ENCODE assay signal across 8 cellular contexts in genomic region chr13:111460548-111461444, GRCh38.
DNase-seq lines count a peak whose midpoint lies in the region; ATAC-seq and TF ChIP-seq lines count a peak whose summit lies in the region.

No MANE protein-coding gene starts in this region.

- peak; percentile 10 to 31 for TF ChIP-seq CTCF in mammary epithelial cell (conservative IDR thresholded peaks at IDR 0.05 in 1 of 2, IDR thresholded peaks at IDR 0.05 in 1 of 2; ENCODE audit: extremely low read depth in 1 of 2, insufficient read depth in 1 of 2, low read depth in 1 of 2, low read length in 2 of 2)
- TF ChIP-seq CTCF in liver (IDR thresholded peaks at IDR 0.05; ENCODE audit: low read depth, low read length, missing input control) = peak; percentile 29

- H3K27ac ChIP-seq in mammary epithelial cell (ENCODE audit: insufficient read depth, low read depth, low read length) (no peak overlapping the region), liver (ENCODE audit: low read depth in 1 of 2, low read length in 2 of 2) (no peak overlapping the region)
- H3K27ac ChIP-seq in CD4-positive, alpha-beta memory T cell (ENCODE audit: low read depth, low read length) = no peak overlapping the region

- CTCF ChIA-PET in mammary epithelial cell (lab: Charles Lee; ENCODE audit: low non-redundant PET) = interaction anchor here (0.6 to 0.7 kb wide), 2 partner anchors 393 to 433 kb away, joined by 17 read pairs; no protein-coding TSS in a partner anchor
- CTCF ChIA-PET in CD4-positive, alpha-beta memory T cell (lab: Charles Lee; ENCODE audit: partially characterized antibody) = interaction anchor here (1.5 kb wide), 1 partner anchor 21 kb away, joined by 3 read pairs; no protein-coding TSS in a partner anchor

- no TSS peak for BruUV-seq in mammary epithelial cell (replicated peaks; lab: Mats Ljungman, UMichigan)

- TF ChIP-seq RAD21 in liver (IDR thresholded peaks at IDR 0.05) = peak; percentile 59 to 60

- H3K9ac ChIP-seq in mammary epithelial cell (ENCODE audit: insufficient read depth, low read length) (no peak overlapping the region), liver (ENCODE audit: low read depth in 1 of 2, low read length in 2 of 2) (no peak overlapping the region)

- H3K9me3 ChIP-seq in mammary epithelial cell (replicated peaks; ENCODE audit: insufficient read depth, low read length) (peaks cover 14% of the 10 kb centered on the region), liver (ENCODE audit: control insufficient read depth in 4 of 4, low read length in 3 of 4) (peaks cover 0 to 10% (median 1%) of the 10 kb centered on the region in 4 donors)
- H3K9me3 ChIP-seq in CD4-positive, alpha-beta memory T cell (ENCODE audit: control insufficient read depth in 1 of 2, low read length in 2 of 2) = no peaks in the 10 kb centered on the region

- H3K36me3 ChIP-seq in mammary epithelial cell (ENCODE audit: insufficient read depth, low read length) (no peaks in the 10 kb centered on the region), liver (ENCODE audit: control insufficient read depth in 4 of 4, insufficient read depth in 3 of 4, low read depth in 1 of 4, low read length in 3 of 4) (no peaks in the 10 kb centered on the region)
- no peaks in the 10 kb centered on the region for H3K36me3 ChIP-seq in CD4-positive, alpha-beta memory T cell (ENCODE audit: insufficient read depth, low read length)

- dilution Hi-C loops in mammary epithelial cell (cut with HindIII; ENCODE audit: low sequenced_read_pairs) = no loop called here

- in situ Hi-C loops in mammary epithelial cell (cut with MboI; ENCODE audit: low sequenced_read_pairs in 2 of 2) = no loop called here

- WGBS in mammary epithelial cell (ENCODE audit: low coverage, missing lambda C conversion rate) = 12% methylated on average over 13 of the region's 22 CpGs
- WGBS in liver = 51% methylated on average over 22 of the region's 22 CpGs

- H3K4me3 Mint-ChIP-seq in stimulated activated naive CD8-positive, alpha-beta T cell treated with anti-CD3 and anti-CD28 coated beads, Interleukin-15, amount 100 ng/mL, for 72 hours = no peak overlapping the region
- H3K4me3 Mint-ChIP-seq in CD4-positive, alpha-beta memory T cell = no peak overlapping the region

- H4K20me1 ChIP-seq in mammary epithelial cell (ENCODE audit: insufficient read depth, low read length) = no peaks in the 10 kb centered on the region

- peaks cover 32% of the 10 kb centered on the region for H3K27me3 Mint-ChIP-seq in stimulated activated naive CD8-positive, alpha-beta T cell treated with anti-CD3 and anti-CD28 coated beads, Interleukin-15, amount 100 ng/mL, for 72 hours
- H3K27me3 Mint-ChIP-seq in CD4-positive, alpha-beta memory T cell = peaks cover 5 to 22% of the 10 kb centered on the region in 2 donors

- H3K36me3 Mint-ChIP-seq in CD4-positive, alpha-beta memory T cell = no peaks in the 10 kb centered on the region

- peaks cover 12% of the 10 kb centered on the region for H3K4me1 Mint-ChIP-seq in stimulated activated naive CD8-positive, alpha-beta T cell treated with anti-CD3 and anti-CD28 coated beads, Interleukin-15, amount 100 ng/mL, for 72 hours
- H3K4me1 Mint-ChIP-seq in CD4-positive, alpha-beta memory T cell = peaks cover 0 to 3% (median 1%) of the 10 kb centered on the region in 4 donors

- POLR2A ChIA-PET in CD4-positive, alpha-beta memory T cell (lab: Charles Lee; ENCODE audit: partially characterized antibody) = no interaction called here

- peak overlapping the region in 1 of 2 donors; percentile 19 for H3K27ac Mint-ChIP-seq in stimulated activated naive CD8-positive, alpha-beta T cell treated with anti-CD3 and anti-CD28 coated beads, Interleukin-15, amount 100 ng/mL, for 72 hours
- H3K27ac Mint-ChIP-seq in CD4-positive, alpha-beta memory T cell = no peak overlapping the region

- H3K4me3 ChIP-seq in mammary epithelial cell (replicated peaks in 1 of 3; ENCODE audit: insufficient read depth in 1 of 3, low read depth in 2 of 3, low read length in 3 of 3) (no peak overlapping the region), liver (ENCODE audit: low read depth in 1 of 3, low read length in 3 of 3) (no peak overlapping the region)
- no peak overlapping the region for H3K4me3 ChIP-seq in CD4-positive, alpha-beta memory T cell (ENCODE audit: low read length in 2 of 2)

- peak; percentile 53 for ATAC-seq in stimulated activated naive CD8-positive, alpha-beta T cell treated with anti-CD3 and anti-CD28 coated beads, Interleukin-15, amount 100 ng/mL, for 72 hours
- no peak for ATAC-seq in stimulated activated naive CD8-positive, alpha-beta T cell treated with anti-CD3 and anti-CD28 coated beads, Interleukin-15, Interleukin-2, amounts not matched to agents 100 U/mL and 50 U/mL, for 24 hours
- ATAC-seq in GM21423 (IDR thresholded peaks at IDR 0.05; ENCODE audit: unreplicated experiment) = no peak

- H3K27me3 ChIP-seq in mammary epithelial cell (ENCODE audit: insufficient read depth, low read length) (no peaks in the 10 kb centered on the region), liver (ENCODE audit: control insufficient read depth in 4 of 4, insufficient read depth in 4 of 4, low read length in 3 of 4) (no peaks in the 10 kb centered on the region)
- no peaks in the 10 kb centered on the region for H3K27me3 ChIP-seq in CD4-positive, alpha-beta memory T cell (ENCODE audit: insufficient read depth, low read length)

- H3K9me3 Mint-ChIP-seq in stimulated activated naive CD8-positive, alpha-beta T cell treated with anti-CD3 and anti-CD28 coated beads, Interleukin-15, amount 100 ng/mL, for 72 hours = no peaks in the 10 kb centered on the region
- peaks cover 0 to 3% (median 0%) of the 10 kb centered on the region in 8 donors for H3K9me3 Mint-ChIP-seq in CD4-positive, alpha-beta memory T cell

- no peak overlapping the region for H2AFZ ChIP-seq in mammary epithelial cell (ENCODE audit: low read depth, low read length)

- intact Hi-C loops in mammary epithelial cell (cut with micrococcal nuclease) = no loop called here
- intact Hi-C loops in CD4-positive, alpha-beta memory T cell (cut with micrococcal nuclease) = no loop called here

- no peaks in the 10 kb centered on the region for H3K4me1 ChIP-seq in mammary epithelial cell (ENCODE audit: insufficient read depth, low read length)
- H3K4me1 ChIP-seq in liver (ENCODE audit: control insufficient read depth in 4 of 4, insufficient read depth in 4 of 4, low read length in 3 of 4) = no peaks in the 10 kb centered on the region
- no peaks in the 10 kb centered on the region for H3K4me1 ChIP-seq in CD4-positive, alpha-beta memory T cell (ENCODE audit: insufficient read depth, low read length)

- no peak overlapping the region for H3K4me2 ChIP-seq in mammary epithelial cell (ENCODE audit: insufficient read depth, low read depth, low read length)

- H3K79me2 ChIP-seq in mammary epithelial cell (ENCODE audit: insufficient read depth, low read length) = no peaks in the 10 kb centered on the region

- no peak for DNase-seq in stimulated activated naive CD8-positive, alpha-beta T cell treated with anti-CD3 and anti-CD28 coated beads, Interleukin-15, amount 100 ng/mL, for 72 hours
- no peak for DNase-seq in stimulated activated naive CD8-positive, alpha-beta T cell treated with anti-CD3 and anti-CD28 coated beads, Interleukin-15, Interleukin-2, amounts not matched to agents 100 U/mL and 50 U/mL, for 24 hours
- peak; percentile 22 for DNase-seq in NCI-H2196 treated with DMSO at 0.1 percent for 48 hours (lab: John Stamatoyannopoulos, UW; ENCODE audit: unreplicated experiment)
- DNase-seq in mammary epithelial cell = peak; percentile 19
- DNase-seq in CD4-positive, alpha-beta memory T cell = no peak
- DNase-seq in activated gamma-delta T cell treated with Interleukin-2 at 50 U/mL for 16 hours = no peak

TF ChIP-seq in liver, 16 proteins besides CTCF, POLR2A, EP300 and RAD21:
- TF ChIP-seq HNF4G (IDR thresholded peaks at IDR 0.05) = no peak
- TF ChIP-seq FOXA2 (IDR thresholded peaks at IDR 0.05) = no peak

Comparison
In these comparisons a context has a peak if more than half of its experiments do, and no peak if none do; other contexts are left out.
1. DNase-seq: peak in NCI-H2196 treated with DMSO at 0.1 percent for 48 hours (single experiment) and mammary epithelial cell (single experiment); none in stimulated activated naive CD8-positive, alpha-beta T cell treated with anti-CD3 and anti-CD28 coated beads, Interleukin-15, amount 100 ng/mL, for 72 hours (0 of 2), stimulated activated naive CD8-positive, alpha-beta T cell treated with anti-CD3 and anti-CD28 coated beads, Interleukin-15, Interleukin-2, amounts not matched to agents 100 U/mL and 50 U/mL, for 24 hours (single experiment), CD4-positive, alpha-beta memory T cell (0 of 5) and activated gamma-delta T cell treated with Interleukin-2 at 50 U/mL for 16 hours (single experiment).